In genomic region chr5:134664448-134664847, GRCh38 we compare ENCODE assay signal across 24 cellular contexts. TPM values are rescaled to one million over a fixed set of nuclear protein-coding genes. Genes with fewer than 3 reads are reported as not detected.
DNase-seq lines count a peak whose midpoint lies in the region; ATAC-seq, FAIRE-seq and TF ChIP-seq lines count a peak whose summit lies in the region.
"Had no signal": no experiment of that assay in that cellular context is flagged by ENCODE, and none has a peak within 500 bp of the region (broad histone marks: within the 10 kb centered on the region; RNA-seq: fewer than 3 reads in every experiment).

No MANE protein-coding gene starts in this region.

- H3K4me2 ChIP-seq in GM23338, result no peak overlapping the region
- H3K4me2 ChIP-seq in hepatocyte, result peak overlapping the region; percentile 43
- H3K4me2 ChIP-seq: BLaER1 treated with 17β-estradiol and CSF1 and Interleukin-3, amounts not matched to agents 10 nM and 100 nM had no signal

- no peak for ATAC-seq in GM23338
- peak; percentile 38 to 89 (median 56) for ATAC-seq in pancreas
- no peak for ATAC-seq in CD8-positive, alpha-beta T cell
- ATAC-seq: HCT116 had no signal

- H3K36me3 ChIP-seq in GM23338 (ENCODE audit: insufficient read depth), result peaks cover 8% of the 10 kb centered on the region; the same call in 1 of the 2 replicates
- no peaks in the 10 kb centered on the region for H3K36me3 ChIP-seq in hepatocyte (replicated peaks; ENCODE audit: insufficient read depth, low read depth)
- peaks cover 8 to 43% (median 12%) of the 10 kb centered on the region in 4 donors for H3K36me3 ChIP-seq in liver (ENCODE audit: control insufficient read depth in 4 of 4, insufficient read depth in 3 of 4, low read depth in 1 of 4, low read length in 3 of 4)
- H3K36me3 ChIP-seq in pancreas, result peaks cover 0 to 10% (median 6%) of the 10 kb centered on the region in 3 donors
- H3K36me3 ChIP-seq in CD8-positive, alpha-beta T cell (ENCODE audit: insufficient read depth, low read length), result no peaks in the 10 kb centered on the region
- peaks cover 43% of the 10 kb centered on the region for H3K36me3 ChIP-seq in suprapubic skin

- no peak overlapping the region for H3K9ac ChIP-seq in liver (ENCODE audit: low read depth in 1 of 2, low read length in 2 of 2)
- H3K9ac ChIP-seq: BLaER1 treated with 17β-estradiol and CSF1 and Interleukin-3, amounts not matched to agents 10 nM and 100 nM; GM23248 had no signal

- TF ChIP-seq CTCF in GM23338 (conservative IDR thresholded peaks at IDR 0.05; ENCODE audit: low read depth in 2 of 2) (no peak), hepatocyte (IDR thresholded peaks at IDR 0.05; ENCODE audit: poor library complexity) (no peak), liver (IDR thresholded peaks at IDR 0.05; ENCODE audit: low read depth, low read length, missing input control) (no peak), pancreas (IDR thresholded peaks at IDR 0.05) (no peak), suprapubic skin (IDR thresholded peaks at IDR 0.05) (no peak)
- TF ChIP-seq CTCF in CD8-positive, alpha-beta T cell (IDR thresholded peaks at IDR 0.05), result no peak

- peaks cover 5% of the 10 kb centered on the region for H3K27me3 Mint-ChIP-seq in GM23338 (ENCODE audit: insufficient read depth, low read depth, poor library complexity)
- H3K27me3 Mint-ChIP-seq in CD8-positive, alpha-beta T cell (ENCODE audit: low read depth), result no peaks in the 10 kb centered on the region
- H3K27me3 Mint-ChIP-seq: CD4-positive, alpha-beta T cell had no signal

- peaks cover 4% of the 10 kb centered on the region; the same call in 2 of the 3 replicates for H3K4me1 Mint-ChIP-seq in GM23338
- peaks cover 13% of the 10 kb centered on the region for H3K4me1 Mint-ChIP-seq in CD8-positive, alpha-beta T cell (ENCODE audit: low read depth)
- H3K4me1 Mint-ChIP-seq: CD14-positive monocyte had no signal

- intact Hi-C loops in pancreas (cut with DNase I), result no loop called here
- intact Hi-C loops in CD8-positive, alpha-beta T cell (cut with DNase I, micrococcal nuclease), result no loop called here

- WGBS in hepatocyte (ENCODE audit: low lambda C conversion rate, missing lambda C conversion rate), result 73% methylated on average over 1 of the region's 3 CpGs
- 70% methylated on average over 3 of the region's 3 CpGs for WGBS in liver
- WGBS in pancreas, 2 donors, result 34 to 45% methylated on average over 3 of the region's 3 CpGs
- WGBS in suprapubic skin, result 92% methylated on average over 3 of the region's 3 CpGs

- H3K4me3 ChIP-seq in GM23338 (no peak overlapping the region), hepatocyte (no peak overlapping the region), liver (ENCODE audit: low read depth in 1 of 3, low read length in 3 of 3) (no peak overlapping the region), pancreas (no peak overlapping the region), suprapubic skin (no peak overlapping the region)
- H3K4me3 ChIP-seq in CD8-positive, alpha-beta T cell (ENCODE audit: low read depth, low read length), result no peak overlapping the region
- H3K4me3 ChIP-seq: BLaER1 treated with 17β-estradiol and CSF1 and Interleukin-3, amounts not matched to agents 10 nM and 100 nM; GM23248 had no signal

- H3K27ac ChIP-seq in GM23338 (ENCODE audit: low read depth) (peak overlapping the region; percentile 63; the same call in 1 of the 2 replicates), hepatocyte (peak overlapping the region; percentile 68), liver (ENCODE audit: low read depth in 1 of 2, low read length in 2 of 2) (no peak overlapping the region), pancreas (no peak overlapping the region), suprapubic skin (no peak overlapping the region)
- H3K27ac ChIP-seq in CD8-positive, alpha-beta T cell (ENCODE audit: low read depth, low read length), result no peak overlapping the region
- H3K27ac ChIP-seq: 22Rv1; BLaER1 treated with 17β-estradiol and CSF1 and Interleukin-3, amounts not matched to agents 10 nM and 100 nM; GM23248 had no signal

- TF ChIP-seq POLR2A in suprapubic skin (IDR thresholded peaks at IDR 0.05), result no peak

- no peaks in the 10 kb centered on the region for H3K9me3 ChIP-seq in hepatocyte (ENCODE audit: low read depth)
- no peaks in the 10 kb centered on the region for H3K9me3 ChIP-seq in liver (ENCODE audit: control insufficient read depth in 4 of 4, low read length in 3 of 4)
- H3K9me3 ChIP-seq in pancreas, result no peaks in the 10 kb centered on the region
- H3K9me3 ChIP-seq in CD8-positive, alpha-beta T cell (ENCODE audit: low read length), result no peaks in the 10 kb centered on the region
- no peaks in the 10 kb centered on the region for H3K9me3 ChIP-seq in suprapubic skin
- H3K9me3 ChIP-seq: BE2C; BLaER1 treated with 17β-estradiol and CSF1 and Interleukin-3, amounts not matched to agents 10 nM and 100 nM had no signal

- H3K79me2 ChIP-seq in GM23338 (replicated peaks; ENCODE audit: insufficient read depth) (peaks cover 66% of the 10 kb centered on the region), hepatocyte (peaks cover 95% of the 10 kb centered on the region)

- no peak for TF ChIP-seq EP300 in suprapubic skin (IDR thresholded peaks at IDR 0.05)

- H3F3A ChIP-seq in GM23338 (replicated peaks; ENCODE audit: low read depth), result no peaks in the 10 kb centered on the region

- no peak for FAIRE-seq in pancreas (lab: Jason Lieb, UNC)
- FAIRE-seq: A204.1, GM12891, GM18507 had no signal

- CTCF ChIA-PET in CD8-positive, alpha-beta T cell (lab: Charles Lee), result interaction anchor here (0.7 kb wide), 2 partner anchors 25 to 638 kb away, joined by 3 to 4 read pairs; no protein-coding TSS in a partner anchor

- H3K36me3 Mint-ChIP-seq in GM23338 (ENCODE audit: low read depth), result peaks cover 27% of the 10 kb centered on the region
- H3K36me3 Mint-ChIP-seq in CD8-positive, alpha-beta T cell, result peaks cover 42% of the 10 kb centered on the region

- TF ChIP-seq RAD21 in liver (IDR thresholded peaks at IDR 0.05), result no peak

- DNase-seq in GM23338 (ENCODE audit: low spot score) (no peak), hepatocyte (ENCODE audit: low spot score) (peak; percentile 42), pancreas (no peak), suprapubic skin (ENCODE audit: low spot score in 2 of 2) (no peak)
- DNase-seq in CD8-positive, alpha-beta T cell, result no peak
- DNase-seq in stimulated activated CD4-positive, alpha-beta T cell treated with anti-CD3 and anti-CD28 coated beads, Interleukin-4, amount 100 ng/mL, for 4 hours, result no peak
- DNase-seq in activated CD4-positive, alpha-beta T cell treated with anti-CD3 and anti-CD28 coated beads, Interleukin-2, amount 50 U/mL, for 1 hour, result no peak
- DNase-seq: BE2C; Calu3; CD4-positive, alpha-beta T cell; COR-L47; DMS53; DMS79 treated with DMSO at 0.1 percent for 48 hours; GF-D8; GM23248; H9 had no signal

- H3K9me2 ChIP-seq in GM23338 (ENCODE audit: insufficient read depth) (no peaks in the 10 kb centered on the region), hepatocyte (replicated peaks; ENCODE audit: insufficient read depth) (no peaks in the 10 kb centered on the region)

- H4K20me1 ChIP-seq in GM23338 (replicated peaks; ENCODE audit: insufficient read depth) (peaks cover 21% of the 10 kb centered on the region), hepatocyte (ENCODE audit: insufficient read depth, poor library complexity, severe bottlenecking) (peaks cover 50% of the 10 kb centered on the region)

- H3K27me3 ChIP-seq in GM23338 (ENCODE audit: insufficient read depth) (no peaks in the 10 kb centered on the region), hepatocyte (no peaks in the 10 kb centered on the region), liver (ENCODE audit: control insufficient read depth in 4 of 4, insufficient read depth in 4 of 4, low read length in 3 of 4) (no peaks in the 10 kb centered on the region), pancreas (no peaks in the 10 kb centered on the region), suprapubic skin (no peaks in the 10 kb centered on the region)
- H3K27me3 ChIP-seq in CD8-positive, alpha-beta T cell (ENCODE audit: insufficient read depth, low read length), result no peaks in the 10 kb centered on the region
- H3K27me3 ChIP-seq: BE2C; BLaER1 treated with 17β-estradiol and CSF1 and Interleukin-3, amounts not matched to agents 10 nM and 100 nM had no signal

- POLR2A ChIA-PET in CD8-positive, alpha-beta T cell (lab: Charles Lee), result no interaction called here

- H3K4me1 ChIP-seq in GM23338 (ENCODE audit: insufficient read depth), result no peaks in the 10 kb centered on the region
- H3K4me1 ChIP-seq in hepatocyte (ENCODE audit: insufficient read depth), result peaks cover 5% of the 10 kb centered on the region
- peaks cover 0 to 7% (median 4%) of the 10 kb centered on the region in 4 donors for H3K4me1 ChIP-seq in liver (ENCODE audit: control insufficient read depth in 4 of 4, insufficient read depth in 4 of 4, low read length in 3 of 4)
- H3K4me1 ChIP-seq in pancreas, result peaks cover 0 to 18% (median 3%) of the 10 kb centered on the region in 3 donors
- peaks cover 3% of the 10 kb centered on the region for H3K4me1 ChIP-seq in CD8-positive, alpha-beta T cell (ENCODE audit: insufficient read depth, low read length)
- H3K4me1 ChIP-seq in suprapubic skin, result peaks cover 5% of the 10 kb centered on the region
- H3K4me1 ChIP-seq: BE2C had no signal

- H3K27ac Mint-ChIP-seq in GM23338, result no peak overlapping the region
- no peak overlapping the region for H3K27ac Mint-ChIP-seq in CD8-positive, alpha-beta T cell
- H3K27ac Mint-ChIP-seq: CD4-positive, alpha-beta T cell; H9 had no signal

- no peak overlapping the region for H2AFZ ChIP-seq in GM23338
- H2AFZ ChIP-seq in hepatocyte, result no peak overlapping the region
- H2AFZ ChIP-seq: GM23248 had no signal

- H3K4me3 Mint-ChIP-seq in GM23338, result no peak overlapping the region
- H3K4me3 Mint-ChIP-seq in CD8-positive, alpha-beta T cell, result no peak overlapping the region
- H3K4me3 Mint-ChIP-seq: CD14-positive monocyte; CD4-positive, alpha-beta T cell; H9 had no signal

- no peaks in the 10 kb centered on the region for H3K9me3 Mint-ChIP-seq in GM23338
- H3K9me3 Mint-ChIP-seq in CD8-positive, alpha-beta T cell, result no peaks in the 10 kb centered on the region
- H3K9me3 Mint-ChIP-seq: CD14-positive monocyte; CD4-positive, alpha-beta T cell; H9 had no signal

RNA-seq across cellular contexts. Expression of gene SEC24A, which starts 15.9 kb away (rescaled TPM):
- 36.5 and 37.4 TPM in 2 replicates for total RNA-seq in GM23338 (2014; rRNA removed; shearing (Covaris generic))
- 8.1 and 9.0 TPM in 2 replicates for polyA plus RNA-seq in GM23338 (2016; fragmentation: Nextera tagmentation; extraction: Ambion mirVana)
- 59.9 and 69.4 TPM in 2 replicates for total RNA-seq in hepatocyte
- polyA plus RNA-seq in hepatocyte, result 17.2 and 18.9 TPM in 2 replicates
- 10 to 100 TPM; 21.0 to 46.6 TPM for total RNA-seq in liver
- polyA plus RNA-seq in liver, result 10 to 100 TPM; 10.1 to 16.7 TPM
- total RNA-seq in pancreas, result 10 to 100 TPM in 4 of 6 donors, 1 to 10 TPM in 2; 9.4 to 18.1 (median 11.5) TPM
- 1 to 10 TPM; 3.4 to 4.4 TPM for polyA plus RNA-seq in pancreas
- 10 to 100 TPM; 14.4 to 14.5 TPM for total RNA-seq in CD8-positive, alpha-beta T cell
- total RNA-seq in suprapubic skin, result 10 to 100 TPM; 12.9 to 14.8 (median 13.8) TPM

RNA-seq across cellular contexts. Expression of gene SAR1B, which starts 31.8 kb away (rescaled TPM):
- total RNA-seq in GM23338 (2014; rRNA removed; shearing (Covaris generic)), result 11.9 and 30.3 TPM in 2 replicates
- polyA plus RNA-seq in GM23338 (2016; fragmentation: Nextera tagmentation; extraction: Ambion mirVana) (26.1 and 26.8 TPM in 2 replicates), hepatocyte (73.2 and 80.5 TPM in 2 replicates), liver (100 to 1,000 TPM in 1 of 2 donors, 10 to 100 TPM in 1; 75.5 to 116 TPM), pancreas (10 to 100 TPM; 11.1 to 21.2 TPM)
- total RNA-seq in hepatocyte (119 and 125 TPM in 2 replicates), liver (100 to 1,000 TPM in 1 of 2 donors, 10 to 100 TPM in 1; 36.6 to 212 TPM), pancreas (10 to 100 TPM; 31.6 to 42.8 (median 39.5) TPM), suprapubic skin (10 to 100 TPM; 30.7 to 41.9 (median 34.9) TPM)
- 10 to 100 TPM; 45.2 to 46.7 TPM for total RNA-seq in CD8-positive, alpha-beta T cell

Comparison
In these comparisons a context has a peak if more than half of its experiments do, and no peak if none do; other contexts are left out.
1. ATAC-seq: peak in pancreas (4 of 4); none in GM23338 (single experiment) and CD8-positive, alpha-beta T cell (single experiment).
2. H3K27ac ChIP-seq: peak in GM23338 (single experiment) and hepatocyte (single experiment); none in liver (0 of 2), pancreas (0 of 4), CD8-positive, alpha-beta T cell (single experiment) and suprapubic skin (single experiment).